9 cellular contexts compared by ENCODE assay signal in genomic region chr2:191049728-191050639, GRCh38. TPM values are rescaled to one million over a fixed set of nuclear protein-coding genes. Genes with fewer than 3 reads are reported as not detected.
A peak's percentile ranks its signal among the peaks of the same experiment; 100 is the strongest.
DNase-seq lines count a peak whose midpoint lies in the region; ATAC-seq and TF ChIP-seq lines count a peak whose summit lies in the region.
"Had no signal": no experiment of that assay in that cellular context is flagged by ENCODE, and none has a peak within 500 bp of the region (broad histone marks: within the 10 kb centered on the region; RNA-seq: fewer than 3 reads in every experiment).

No MANE protein-coding gene starts in this region.

- H3K9me2 ChIP-seq in PC-9 (ENCODE audit: insufficient read depth): no peaks in the 10 kb centered on the region

- BruUV-seq in PC-9 (replicated peaks; lab: Mats Ljungman, UMichigan): no TSS peak

- no peaks in the 10 kb centered on the region for H3K36me3 ChIP-seq in PC-9 (ENCODE audit: low read depth)
- H3K36me3 ChIP-seq in muscle layer of colon (ENCODE audit: insufficient read depth, low read length): no peaks in the 10 kb centered on the region
- H3K36me3 ChIP-seq in transverse colon: no peaks in the 10 kb centered on the region

- no peaks in the 10 kb centered on the region for H3K27me3 Mint-ChIP-seq in activated CD4-positive, alpha-beta T cell treated with anti-CD3 and anti-CD28 coated beads for 36 hours
- H3K27me3 Mint-ChIP-seq in activated T-cell treated with anti-CD3 and anti-CD28 coated beads, Interleukin-2, amount 50 U/mL, for 24 hours: no peaks in the 10 kb centered on the region

- H3K79me2 ChIP-seq in PC-9 (ENCODE audit: low read depth): no peaks in the 10 kb centered on the region

- H3K4me1 Mint-ChIP-seq in activated CD4-positive, alpha-beta T cell treated with anti-CD3 and anti-CD28 coated beads for 36 hours: peaks cover 5% of the 10 kb centered on the region
- peaks cover 7% of the 10 kb centered on the region for H3K4me1 Mint-ChIP-seq in activated T-cell treated with anti-CD3 and anti-CD28 coated beads, Interleukin-2, amount 50 U/mL, for 24 hours (ENCODE audit: low read depth)

- H3K27me3 ChIP-seq in PC-9 (ENCODE audit: insufficient read depth, low read depth): no peaks in the 10 kb centered on the region
- no peaks in the 10 kb centered on the region for H3K27me3 ChIP-seq in muscle layer of colon (ENCODE audit: control insufficient read depth in 1 of 2, insufficient read depth in 2 of 2, low read length in 2 of 2)
- H3K27me3 ChIP-seq in transverse colon: no peaks in the 10 kb centered on the region

- H3K9me3 ChIP-seq in PC-9 (ENCODE audit: insufficient read depth, low read depth): no peaks in the 10 kb centered on the region
- H3K9me3 ChIP-seq in muscle layer of colon (ENCODE audit: low read length): no peaks in the 10 kb centered on the region
- H3K9me3 ChIP-seq in transverse colon: no peaks in the 10 kb centered on the region

- H3K9me3 Mint-ChIP-seq in activated CD4-positive, alpha-beta T cell treated with anti-CD3 and anti-CD28 coated beads for 36 hours (ENCODE audit: low read depth): no peaks in the 10 kb centered on the region
- no peaks in the 10 kb centered on the region for H3K9me3 Mint-ChIP-seq in activated T-cell treated with anti-CD3 and anti-CD28 coated beads, Interleukin-2, amount 50 U/mL, for 24 hours

- WGBS in transverse colon (ENCODE audit: low coverage in 1 of 2), 2 donors: 58 to 59% methylated on average over 4 of the region's 4 CpGs

- H4K20me1 ChIP-seq in PC-9 (ENCODE audit: insufficient read depth): no peaks in the 10 kb centered on the region

- TF ChIP-seq EP300 in transverse colon (IDR thresholded peaks at IDR 0.05; ENCODE audit: low read depth): no peak

- no peak overlapping the region for H3K4me3 ChIP-seq in PC-9
- no peak overlapping the region for H3K4me3 ChIP-seq in muscle layer of colon (ENCODE audit: low read depth in 1 of 2, low read length in 2 of 2)
- no peak overlapping the region for H3K4me3 ChIP-seq in transverse colon
- H3K4me3 ChIP-seq: lung had no signal

- H3K36me3 Mint-ChIP-seq in activated CD4-positive, alpha-beta T cell treated with anti-CD3 and anti-CD28 coated beads for 36 hours (ENCODE audit: low read depth): peaks cover 3% of the 10 kb centered on the region
- H3K36me3 Mint-ChIP-seq in activated T-cell treated with anti-CD3 and anti-CD28 coated beads, Interleukin-2, amount 50 U/mL, for 24 hours (ENCODE audit: low read depth): peaks cover 37% of the 10 kb centered on the region

- no peaks in the 10 kb centered on the region for H3F3A ChIP-seq in PC-9 (ENCODE audit: insufficient read depth, low read depth)

- H3K4me3 Mint-ChIP-seq in activated CD4-positive, alpha-beta T cell treated with anti-CD3 and anti-CD28 coated beads for 36 hours: no peak overlapping the region
- no peak overlapping the region for H3K4me3 Mint-ChIP-seq in activated T-cell treated with anti-CD3 and anti-CD28 coated beads, Interleukin-2, amount 50 U/mL, for 24 hours

- peak overlapping the region; percentile 23; the same call in 1 of the 2 replicates for H3K4me2 ChIP-seq in PC-9

- TF ChIP-seq POLR2A in transverse colon (IDR thresholded peaks at IDR 0.05): no peak

- POLR2A ChIA-PET in PC-9 (lab: Charles Lee; ENCODE audit: unreplicated experiment): no interaction called here
- POLR2A ChIA-PET in activated CD4-positive, alpha-beta T cell treated with anti-CD3 and anti-CD28 coated beads for 36 hours (lab: Charles Lee): no interaction called here

- peak; percentile 80 for ATAC-seq in GM18858 (IDR thresholded peaks at IDR 0.05; ENCODE audit: unreplicated experiment)
- ATAC-seq in HG02973 (IDR thresholded peaks at IDR 0.05; ENCODE audit: unreplicated experiment): peak; percentile 74
- ATAC-seq in activated CD4-positive, alpha-beta T cell treated with anti-CD3 and anti-CD28 coated beads for 36 hours: no peak

- in situ Hi-C loops in transverse colon (cut with MboI; ENCODE audit: low pct_ligation_motif_present in 1 of 4, low pct_unique_long_range_greater_than_20kb in 1 of 4, low sequenced_read_pairs in 3 of 4): loop anchor here (5.0 to 25.0 kb wide), 5 partner anchors 105 to 475 kb away; partner anchors contain the start of gene STAT4 (in 2 of the 4)

- TF ChIP-seq CTCF in PC-9 (conservative IDR thresholded peaks at IDR 0.05) (no peak), transverse colon (IDR thresholded peaks at IDR 0.05) (no peak)

- intact Hi-C loops in PC-9 (cut with micrococcal nuclease; ENCODE audit: unreplicated experiment): loop anchor here (10.0 kb wide), 1 partner anchor 265 kb away; no protein-coding TSS in a partner anchor
- intact Hi-C loops in transverse colon (cut with DNase I; ENCODE audit: low total_unique reads): no loop called here
- intact Hi-C loops in activated CD4-positive, alpha-beta T cell treated with anti-CD3 and anti-CD28 coated beads for 36 hours (cut with DNase I, micrococcal nuclease): loop anchor here in 1 of 2 experiments (5.0 to 10.0 kb wide), 3 partner anchors 197 to 327 kb away; partner anchors contain the start of gene MYO1B

- H3K27ac Mint-ChIP-seq in activated CD4-positive, alpha-beta T cell treated with anti-CD3 and anti-CD28 coated beads for 36 hours: no peak overlapping the region
- no peak overlapping the region for H3K27ac Mint-ChIP-seq in activated T-cell treated with anti-CD3 and anti-CD28 coated beads, Interleukin-2, amount 50 U/mL, for 24 hours

- DNase-seq in PC-9: no peak
- no peak for DNase-seq in transverse colon
- no peak for DNase-seq in activated CD4-positive, alpha-beta T cell treated with anti-CD3 and anti-CD28 coated beads for 36 hours
- DNase-seq in T-helper 2 cell: no peak
- DNase-seq in activated T-cell treated with anti-CD3 and anti-CD28 coated beads, Interleukin-2, amount 50 U/mL, for 24 hours: no peak

- CTCF ChIA-PET in PC-9 (lab: Charles Lee): interaction anchor here (1.1 kb wide), 1 partner anchor 106 kb away, joined by 4 read pairs; no protein-coding TSS in a partner anchor
- CTCF ChIA-PET in activated CD4-positive, alpha-beta T cell treated with anti-CD3 and anti-CD28 coated beads for 36 hours (lab: Charles Lee): interaction anchor here (0.7 to 10.6 kb wide), 12 partner anchors 9 to 593 kb away, joined by 3 to 348 read pairs (median 4); no protein-coding TSS in a partner anchor

- H3K9ac ChIP-seq in muscle layer of colon (ENCODE audit: low read length): no peak overlapping the region

- H2AFZ ChIP-seq in PC-9: no peak overlapping the region

- H3K27ac ChIP-seq in PC-9: peak overlapping the region; percentile 40; the same call in 1 of the 2 replicates
- H3K27ac ChIP-seq in muscle layer of colon (ENCODE audit: low read depth, low read length): peak overlapping the region; percentile 31
- H3K27ac ChIP-seq in transverse colon: peak overlapping the region in 2 of 4 donors; percentile 41 to 50

- H3K4me1 ChIP-seq in PC-9 (replicated peaks; ENCODE audit: insufficient read depth) (peaks cover 13% of the 10 kb centered on the region), muscle layer of colon (ENCODE audit: insufficient read depth, low read length) (peaks cover 7% of the 10 kb centered on the region), transverse colon (peaks cover 0 to 6% (median 3%) of the 10 kb centered on the region in 4 donors)

RNA-seq across cellular contexts. Expression of gene STAT1, which starts 36.0 kb away (rescaled TPM):
- total RNA-seq in PC-9 (2021): 28.0 and 32.5 TPM in 2 replicates
- 10 to 100 TPM; 23.2 to 67.8 (median 52.2) TPM for total RNA-seq in transverse colon
- total RNA-seq in activated CD4-positive, alpha-beta T cell treated with anti-CD3 and anti-CD28 coated beads for 36 hours: 100 to 1,000 TPM; 317 to 343 TPM
